24 cellular contexts compared by ENCODE assay signal in genomic region chr2:9997936-9998335, GRCh38. TPM values are rescaled to one million over a fixed set of nuclear protein-coding genes. Genes with fewer than 3 reads are reported as not detected.
DNase-seq lines count a peak whose midpoint lies in the region; ATAC-seq and TF ChIP-seq lines count a peak whose summit lies in the region.
"Had no signal": no experiment of that assay in that cellular context is flagged by ENCODE, and none has a peak within 500 bp of the region (broad histone marks: within the 10 kb centered on the region; RNA-seq: fewer than 3 reads in every experiment).

No MANE protein-coding gene starts in this region.

- WGBS in heart right ventricle, 2 donors: 62% methylated on average over 7 of the region's 7 CpGs

- H3K9me3 ChIP-seq in right atrium auricular region: no peaks in the 10 kb centered on the region
- H3K9me3 ChIP-seq in heart right ventricle: no peaks in the 10 kb centered on the region
- no peaks in the 10 kb centered on the region for H3K9me3 ChIP-seq in neural cell (ENCODE audit: low read length)
- H3K9me3 ChIP-seq: BE2C; BLaER1 treated with 17β-estradiol and CSF1 and Interleukin-3, amounts not matched to agents 10 nM and 100 nM; HAP-1 had no signal

- H3K27ac ChIP-seq in right atrium auricular region (peak overlapping the region; percentile 61 to 86), heart right ventricle (peak overlapping the region in 2 of 10 donors; percentile 4 to 71), neural cell (ENCODE audit: low read length) (peak overlapping the region; percentile 53)
- H3K27ac ChIP-seq: 22Rv1; BLaER1 treated with 17β-estradiol and CSF1 and Interleukin-3, amounts not matched to agents 10 nM and 100 nM had no signal

- DNase-seq in activated CD8-positive, alpha-beta memory T cell treated with anti-CD3 and anti-CD28 coated beads, Interleukin-2, amount 50 U/mL, for 48 hours: peak; percentile 6
- DNase-seq in activated CD8-positive, alpha-beta memory T cell treated with anti-CD3 and anti-CD28 coated beads, Interleukin-2, amount 10 ng/mL, durations not matched to agents 7 days and 5 days: no peak
- no peak for DNase-seq in right atrium auricular region (ENCODE audit: low spot score)
- no peak for DNase-seq in heart right ventricle
- no peak for DNase-seq in T-helper 1 cell
- DNase-seq in DMS53 (lab: John Stamatoyannopoulos, UW): no peak
- DNase-seq in DMS153 (lab: John Stamatoyannopoulos, UW): no peak
- DNase-seq: ACHN; AML-193; BE2C; Calu3; CD4-positive, alpha-beta memory T cell; COR-L47; DMS79; EL; GDM1; HFFc6 had no signal

- no peaks in the 10 kb centered on the region for H3K79me2 ChIP-seq in neural cell (replicated peaks; ENCODE audit: insufficient read depth, low read length)

- peaks cover 0 to 54% of the 10 kb centered on the region in 2 donors for H3K4me1 ChIP-seq in right atrium auricular region
- peaks cover 0 to 49% (median 30%) of the 10 kb centered on the region in 9 donors for H3K4me1 ChIP-seq in heart right ventricle

- H3K36me3 ChIP-seq in right atrium auricular region (no peaks in the 10 kb centered on the region), heart right ventricle (no peaks in the 10 kb centered on the region), neural cell (ENCODE audit: insufficient read depth, low read length) (peaks cover 7% of the 10 kb centered on the region)
- H3K36me3 ChIP-seq: BE2C; BLaER1 treated with 17β-estradiol and CSF1 and Interleukin-3, amounts not matched to agents 10 nM and 100 nM had no signal

- peaks cover 14% of the 10 kb centered on the region for H3K4me1 Mint-ChIP-seq in activated CD8-positive, alpha-beta memory T cell treated with anti-CD3 and anti-CD28 coated beads, Interleukin-2, amount 10 ng/mL, durations not matched to agents 7 days and 5 days

- intact Hi-C loops in heart right ventricle (cut with DNase I): no loop called here

- no peak overlapping the region for H2AFZ ChIP-seq in neural cell (ENCODE audit: low read depth, low read length)
- H2AFZ ChIP-seq: GM23338 had no signal

- ATAC-seq in activated CD8-positive, alpha-beta memory T cell treated with anti-CD3 and anti-CD28 coated beads, Interleukin-2, amount 10 ng/mL, durations not matched to agents 7 days and 5 days: no peak
- ATAC-seq in heart right ventricle: no peak
- ATAC-seq: GM12878, GM23338 had no signal

- no peak for TF ChIP-seq EP300 in neural cell (conservative IDR thresholded peaks at IDR 0.05; ENCODE audit: poor library complexity, severe bottlenecking)

- no peak overlapping the region for H3K4me3 Mint-ChIP-seq in activated CD8-positive, alpha-beta memory T cell treated with anti-CD3 and anti-CD28 coated beads, Interleukin-2, amount 10 ng/mL, durations not matched to agents 7 days and 5 days
- H3K4me3 Mint-ChIP-seq: CD14-positive monocyte; CD4-positive, alpha-beta memory T cell; GM23338; HFFc6 had no signal

- H3F3A ChIP-seq in neural cell (ENCODE audit: insufficient read depth, low read length, poor library complexity, severe bottlenecking): no peaks in the 10 kb centered on the region

- H3K27me3 Mint-ChIP-seq in activated CD8-positive, alpha-beta memory T cell treated with anti-CD3 and anti-CD28 coated beads, Interleukin-2, amount 10 ng/mL, durations not matched to agents 7 days and 5 days: peaks cover 2% of the 10 kb centered on the region

- no peaks in the 10 kb centered on the region for H4K20me1 ChIP-seq in neural cell (ENCODE audit: insufficient read depth)
- H4K20me1 ChIP-seq: BLaER1 treated with 17β-estradiol and CSF1 and Interleukin-3, amounts not matched to agents 10 nM and 100 nM had no signal

- H3K4me3 ChIP-seq in right atrium auricular region: no peak overlapping the region
- no peak overlapping the region for H3K4me3 ChIP-seq in heart right ventricle
- H3K4me3 ChIP-seq in neural cell (ENCODE audit: low read length): no peak overlapping the region
- H3K4me3 ChIP-seq: BLaER1 treated with 17β-estradiol and CSF1 and Interleukin-3, amounts not matched to agents 10 nM and 100 nM; GM12878; GM23338; HAP-1 had no signal

- no peak overlapping the region for H3K27ac Mint-ChIP-seq in activated CD8-positive, alpha-beta memory T cell treated with anti-CD3 and anti-CD28 coated beads, Interleukin-2, amount 10 ng/mL, durations not matched to agents 7 days and 5 days
- H3K27ac Mint-ChIP-seq: CD4-positive, alpha-beta memory T cell; GM23338; HFFc6 had no signal

- H3K27me3 ChIP-seq in right atrium auricular region (no peaks in the 10 kb centered on the region), heart right ventricle (no peaks in the 10 kb centered on the region), neural cell (ENCODE audit: insufficient read depth, low read depth, low read length) (no peaks in the 10 kb centered on the region)
- H3K27me3 ChIP-seq: BE2C; BLaER1 treated with 17β-estradiol and CSF1 and Interleukin-3, amounts not matched to agents 10 nM and 100 nM had no signal

- H3K9ac ChIP-seq in neural cell (ENCODE audit: low read length): no peak overlapping the region
- H3K9ac ChIP-seq: BLaER1 treated with 17β-estradiol and CSF1 and Interleukin-3, amounts not matched to agents 10 nM and 100 nM had no signal

- no peaks in the 10 kb centered on the region for H3K9me2 ChIP-seq in neural cell (ENCODE audit: insufficient read depth, low read length)

- H3K4me2 ChIP-seq in neural cell (ENCODE audit: low read length): no peak overlapping the region
- H3K4me2 ChIP-seq: BLaER1 treated with 17β-estradiol and CSF1 and Interleukin-3, amounts not matched to agents 10 nM and 100 nM; GM23338 had no signal

- no peak for TF ChIP-seq RAD21 in neural cell (conservative IDR thresholded peaks at IDR 0.05)

- TF ChIP-seq CTCF in right atrium auricular region (IDR thresholded peaks at IDR 0.05) (no peak), heart right ventricle (IDR thresholded peaks at IDR 0.05) (no peak), neural cell (IDR thresholded peaks at IDR 0.05; ENCODE audit: poor library complexity, severe bottlenecking) (no peak)

- no peaks in the 10 kb centered on the region for H3K36me3 Mint-ChIP-seq in activated CD8-positive, alpha-beta memory T cell treated with anti-CD3 and anti-CD28 coated beads, Interleukin-2, amount 10 ng/mL, durations not matched to agents 7 days and 5 days
- H3K36me3 Mint-ChIP-seq: CD14-positive monocyte; CD4-positive, alpha-beta memory T cell had no signal

- CTCF ChIA-PET in activated CD8-positive, alpha-beta memory T cell treated with anti-CD3 and anti-CD28 coated beads, Interleukin-2, amount 10 ng/mL, durations not matched to agents 7 days and 5 days (lab: Charles Lee): interaction anchor here (0.9 to 3.8 kb wide), 5 partner anchors 13 to 99 kb away, joined by 3 to 37 read pairs (median 3); no protein-coding TSS in a partner anchor

- H3K9me3 Mint-ChIP-seq in activated CD8-positive, alpha-beta memory T cell treated with anti-CD3 and anti-CD28 coated beads, Interleukin-2, amount 10 ng/mL, durations not matched to agents 7 days and 5 days (ENCODE audit: low read depth): no peaks in the 10 kb centered on the region
- H3K9me3 Mint-ChIP-seq: CD14-positive monocyte; CD4-positive, alpha-beta memory T cell; GM23338; HFFc6 had no signal

TF ChIP-seq in neural cell, 6 proteins besides CTCF, POLR2A, EP300 and RAD21:
- TF ChIP-seq POLR2AphosphoS5 (IDR thresholded peaks at IDR 0.05): no peak
- TF ChIP-seq REST (IDR thresholded peaks at IDR 0.05; ENCODE audit: borderline replicate concordance): no peak
- TF ChIP-seq TAF1 (IDR thresholded peaks at IDR 0.05; ENCODE audit: low read depth): no peak
- no peak for TF ChIP-seq MXI1 (conservative IDR thresholded peaks at IDR 0.05; ENCODE audit: poor library complexity, severe bottlenecking)
- TF ChIP-seq SMC3 (conservative IDR thresholded peaks at IDR 0.05; ENCODE audit: poor library complexity): no peak
- TF ChIP-seq EZH2 (IDR thresholded peaks at IDR 0.05; ENCODE audit: borderline replicate concordance, insufficient read depth, low read length, poor library complexity, severe bottlenecking): no peak

RNA-seq across cellular contexts. Expression of gene KLF11, which starts 45.4 kb away (rescaled TPM):
- 10 to 100 TPM; 10.4 to 11.0 TPM for total RNA-seq in activated CD8-positive, alpha-beta memory T cell treated with anti-CD3 and anti-CD28 coated beads, Interleukin-2, amount 10 ng/mL, durations not matched to agents 7 days and 5 days
- total RNA-seq in right atrium auricular region (10 to 100 TPM; 18.8 to 30.6 TPM), heart right ventricle (10 to 100 TPM; 13.3 to 33.7 (median 20.0) TPM)
- polyA plus RNA-seq in heart right ventricle (1 to 10 TPM; 6.1 to 7.2 TPM), neural cell (5.7 and 7.0 TPM in 2 replicates)
- polyA minus RNA-seq in neural cell: 8.3 and 9.5 TPM in 2 replicates

RNA-seq across cellular contexts. Expression of gene GRHL1, which starts 46.4 kb away (rescaled TPM):
- total RNA-seq in activated CD8-positive, alpha-beta memory T cell treated with anti-CD3 and anti-CD28 coated beads, Interleukin-2, amount 10 ng/mL, durations not matched to agents 7 days and 5 days: 1 to 10 TPM in 1 of 2 experiments, under 1 TPM in 1; 0.64 to 1.0 TPM
- total RNA-seq in right atrium auricular region (1 to 10 TPM; 1.3 to 3.2 TPM), heart right ventricle (1 to 10 TPM in 5 of 10 donors, under 1 TPM in 5; 0.57 to 3.0 (median 1.2) TPM)
- polyA plus RNA-seq in heart right ventricle (under 1 TPM; 0.29 to 0.80 TPM), neural cell (25.4 and 26.3 TPM in 2 replicates)
- polyA minus RNA-seq in neural cell: 17.0 and 21.9 TPM in 2 replicates
- polyA plus RNA-seq: CD14-positive monocyte had no signal
